In the genomic region with DNA sequence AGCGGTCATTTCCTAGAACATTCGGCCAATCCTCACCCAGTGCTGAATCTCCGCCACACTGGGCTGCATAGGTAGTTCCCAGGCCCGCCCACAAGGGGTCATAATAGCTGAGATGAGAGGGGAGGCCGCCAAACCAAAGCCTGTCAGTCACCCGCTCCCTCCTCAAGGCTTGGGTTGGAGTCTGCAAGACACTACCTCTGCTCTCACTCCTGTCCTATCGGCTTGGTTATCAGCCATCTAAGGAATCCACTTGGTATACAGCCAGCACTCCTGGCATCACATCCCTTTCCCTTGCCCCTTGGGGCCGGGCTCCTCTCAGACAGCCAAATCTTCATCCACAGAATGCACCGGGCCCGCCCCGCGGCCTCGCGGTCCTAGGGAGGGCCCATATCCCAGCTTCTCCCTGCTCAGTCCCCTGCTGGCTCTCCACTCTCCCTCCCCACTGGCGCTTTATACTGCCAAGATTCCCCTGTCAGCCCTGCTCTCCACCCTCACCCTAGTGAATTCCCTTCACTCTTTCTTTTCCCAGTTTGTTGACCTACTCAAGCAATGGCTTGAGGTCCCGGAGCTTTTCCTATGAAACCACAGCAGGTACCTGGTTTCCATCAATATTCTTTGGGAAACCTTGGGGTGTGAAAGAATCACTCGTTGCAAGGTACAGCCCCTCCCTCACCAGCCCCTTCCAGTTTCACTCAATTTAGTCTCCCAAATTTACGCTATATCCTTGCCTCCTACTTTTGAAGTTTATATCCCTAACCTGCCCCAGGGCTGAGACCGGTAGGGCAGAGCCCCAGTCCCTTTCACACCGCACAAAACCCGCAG, we compare ENCODE assay signal across 8 cellular contexts. TPM values are rescaled to one million over a fixed set of nuclear protein-coding genes. Genes with fewer than 3 reads are reported as not detected.
DNase-seq lines count a peak whose midpoint lies in the region; ATAC-seq, FAIRE-seq and TF ChIP-seq lines count a peak whose summit lies in the region.

No MANE protein-coding gene starts in this region.

- H3K27ac Mint-ChIP-seq in activated naive CD8-positive, alpha-beta T cell treated with anti-CD3 and anti-CD28 coated beads for 36 hours, result peak overlapping the region; percentile 68

- H3K4me3 Mint-ChIP-seq in activated naive CD8-positive, alpha-beta T cell treated with anti-CD3 and anti-CD28 coated beads for 36 hours, result peak overlapping the region; percentile 97

- WGBS in pancreas, 2 donors, result 46 to 53% methylated on average over 21 of the region's 21 CpGs

- H3K27me3 Mint-ChIP-seq in activated naive CD8-positive, alpha-beta T cell treated with anti-CD3 and anti-CD28 coated beads for 36 hours, result no peaks in the 10 kb centered on the region

- TF ChIP-seq CTCF in pancreas (IDR thresholded peaks at IDR 0.05), result peak; percentile 30 to 54 (median 42)

- H3K4me2 ChIP-seq in BLaER1 treated with 17β-estradiol and CSF1 and Interleukin-3, amounts not matched to agents 10 nM and 100 nM, result peak overlapping the region; percentile 93 to 100 (median 99)

- intact Hi-C loops in Right ventricle myocardium inferior (cut with DNase I), result loop anchor here (5.0 kb wide), 1 partner anchor 132 kb away; no protein-coding TSS in a partner anchor
- intact Hi-C loops in pancreas (cut with DNase I), result no loop called here

- H3K9ac ChIP-seq in BLaER1 treated with 17β-estradiol and CSF1 and Interleukin-3, amounts not matched to agents 10 nM and 100 nM, result peak overlapping the region; percentile 77 to 87 (median 83)
- H3K9ac ChIP-seq in SK-N-MC (ENCODE audit: insufficient read length), result peak overlapping the region; percentile 41

- H3K9me3 ChIP-seq in BLaER1 treated with 17β-estradiol and CSF1 and Interleukin-3, amounts not matched to agents 10 nM and 100 nM (replicated peaks in 1 of 11), result no peaks in the 10 kb centered on the region
- no peaks in the 10 kb centered on the region for H3K9me3 ChIP-seq in SK-N-MC (ENCODE audit: low read depth, low read length)
- H3K9me3 ChIP-seq in pancreas, result no peaks in the 10 kb centered on the region

- peak; percentile 74 for DNase-seq in HS-27A (ENCODE audit: low read depth)
- no peak for DNase-seq in SK-N-MC (ENCODE audit: low read depth, low spot score)
- peak; percentile 81 for DNase-seq in activated naive CD8-positive, alpha-beta T cell treated with anti-CD3 and anti-CD28 coated beads for 36 hours
- peak; percentile 88 for DNase-seq in Right ventricle myocardium inferior (ENCODE audit: missing footprints)
- DNase-seq in pancreas, result peak in 5 of 6 donors; percentile 58 to 83 (median 74)

- peaks cover 29 to 58% (median 49%) of the 10 kb centered on the region in 11 experiments for H3K36me3 ChIP-seq in BLaER1 treated with 17β-estradiol and CSF1 and Interleukin-3, amounts not matched to agents 10 nM and 100 nM
- H3K36me3 ChIP-seq in SK-N-MC (ENCODE audit: insufficient read depth, low read length), result peaks cover 22% of the 10 kb centered on the region
- H3K36me3 ChIP-seq in pancreas, result peaks cover 0 to 4% (median 3%) of the 10 kb centered on the region in 3 donors

- peaks cover 21% of the 10 kb centered on the region for H3K36me3 Mint-ChIP-seq in activated naive CD8-positive, alpha-beta T cell treated with anti-CD3 and anti-CD28 coated beads for 36 hours

- H4K20me1 ChIP-seq in BLaER1 treated with 17β-estradiol and CSF1 and Interleukin-3, amounts not matched to agents 10 nM and 100 nM, result peaks cover 36 to 96% (median 60%) of the 10 kb centered on the region in 11 experiments; a peak in 20 of 22 replicates

- no peaks in the 10 kb centered on the region for H3K27me3 ChIP-seq in BLaER1 treated with 17β-estradiol and CSF1 and Interleukin-3, amounts not matched to agents 10 nM and 100 nM
- no peaks in the 10 kb centered on the region for H3K27me3 ChIP-seq in pancreas

- peak overlapping the region; percentile 32 to 77 (median 64); a peak in 21 of 22 replicates for H3K27ac ChIP-seq in BLaER1 treated with 17β-estradiol and CSF1 and Interleukin-3, amounts not matched to agents 10 nM and 100 nM
- H3K27ac ChIP-seq in SK-N-MC (no peak overlapping the region), pancreas (no peak overlapping the region)

- H3K4me3 ChIP-seq in BLaER1 treated with 17β-estradiol and CSF1 and Interleukin-3, amounts not matched to agents 10 nM and 100 nM, result peak overlapping the region; percentile 79 to 99 (median 94)
- peak overlapping the region; percentile 83 for H3K4me3 ChIP-seq in SK-N-MC
- peak overlapping the region in 2 of 4 donors; percentile 70 to 73 for H3K4me3 ChIP-seq in pancreas

- no peak for FAIRE-seq in pancreas (lab: Jason Lieb, UNC)

- peaks cover 59 to 85% (median 79%) of the 10 kb centered on the region in 10 experiments for H3K4me1 ChIP-seq in BLaER1 treated with 17β-estradiol and CSF1 and Interleukin-3, amounts not matched to agents 10 nM and 100 nM
- H3K4me1 ChIP-seq in pancreas, result peaks cover 0 to 17% (median 0%) of the 10 kb centered on the region in 3 donors

- H3K4me1 Mint-ChIP-seq in activated naive CD8-positive, alpha-beta T cell treated with anti-CD3 and anti-CD28 coated beads for 36 hours, result peaks cover 50% of the 10 kb centered on the region

- no peaks in the 10 kb centered on the region for H3K9me3 Mint-ChIP-seq in activated naive CD8-positive, alpha-beta T cell treated with anti-CD3 and anti-CD28 coated beads for 36 hours

- ATAC-seq in GM19035 (IDR thresholded peaks at IDR 0.05; ENCODE audit: unreplicated experiment) (peak; percentile 51), Right ventricle myocardium inferior (peak; percentile 45), pancreas (peak; percentile 57 to 74 (median 72)), HG03045 (IDR thresholded peaks at IDR 0.05; ENCODE audit: unreplicated experiment) (no peak)

RNA-seq across cellular contexts. Expression of a gene that starts 1.5 kb away (rescaled TPM):
- 1 to 10 TPM; 7.2 to 8.1 TPM for total RNA-seq in activated naive CD8-positive, alpha-beta T cell treated with anti-CD3 and anti-CD28 coated beads for 36 hours
- 15.9 TPM for total RNA-seq in Right ventricle myocardium inferior
- total RNA-seq in pancreas, result 10 to 100 TPM in 1 of 6 donors, 1 to 10 TPM in 5; 4.0 to 10.2 (median 4.9) TPM
- 10 to 100 TPM; 22.1 to 36.5 TPM for polyA plus RNA-seq in pancreas

RNA-seq across cellular contexts. Expression of a gene that starts 13.7 kb away (rescaled TPM):
- 100 to 1,000 TPM; 151 to 153 TPM for total RNA-seq in activated naive CD8-positive, alpha-beta T cell treated with anti-CD3 and anti-CD28 coated beads for 36 hours
- 16.2 TPM for total RNA-seq in Right ventricle myocardium inferior
- total RNA-seq in pancreas, result 10 to 100 TPM in 4 of 6 donors, 1 to 10 TPM in 2; 9.1 to 17.7 (median 15.1) TPM
- 10 to 100 TPM; 32.2 to 41.3 TPM for polyA plus RNA-seq in pancreas

RNA-seq across cellular contexts. Expression of a gene that starts 20.1 kb away (rescaled TPM):
- 1,000 to 10,000 TPM; 8,986 to 9,154 TPM for total RNA-seq in activated naive CD8-positive, alpha-beta T cell treated with anti-CD3 and anti-CD28 coated beads for 36 hours
- 4,337 TPM for total RNA-seq in Right ventricle myocardium inferior
- total RNA-seq in pancreas, result 100 to 1,000 TPM; 149 to 657 (median 339) TPM
- polyA plus RNA-seq in pancreas, result 100 to 1,000 TPM; 425 to 627 TPM

RNA-seq across cellular contexts. Expression of a gene that starts 52.8 kb away (rescaled TPM):
- 100 to 1,000 TPM; 262 to 293 TPM for total RNA-seq in activated naive CD8-positive, alpha-beta T cell treated with anti-CD3 and anti-CD28 coated beads for 36 hours
- 165 TPM for total RNA-seq in Right ventricle myocardium inferior
- 100 to 1,000 TPM in 3 of 6 donors, 10 to 100 TPM in 3; 96.5 to 123 (median 105) TPM for total RNA-seq in pancreas
- 100 to 1,000 TPM; 125 to 134 TPM for polyA plus RNA-seq in pancreas

Comparison
In these comparisons a context has a peak if more than half of its experiments do, and no peak if none do; other contexts are left out.
1. H3K27ac ChIP-seq: peak in BLaER1 treated with 17β-estradiol and CSF1 and Interleukin-3, amounts not matched to agents 10 nM and 100 nM (11 of 11); none in SK-N-MC (single experiment) and pancreas (0 of 4).